ENCODE assay signal across 21 cellular contexts in the genomic region with DNA sequence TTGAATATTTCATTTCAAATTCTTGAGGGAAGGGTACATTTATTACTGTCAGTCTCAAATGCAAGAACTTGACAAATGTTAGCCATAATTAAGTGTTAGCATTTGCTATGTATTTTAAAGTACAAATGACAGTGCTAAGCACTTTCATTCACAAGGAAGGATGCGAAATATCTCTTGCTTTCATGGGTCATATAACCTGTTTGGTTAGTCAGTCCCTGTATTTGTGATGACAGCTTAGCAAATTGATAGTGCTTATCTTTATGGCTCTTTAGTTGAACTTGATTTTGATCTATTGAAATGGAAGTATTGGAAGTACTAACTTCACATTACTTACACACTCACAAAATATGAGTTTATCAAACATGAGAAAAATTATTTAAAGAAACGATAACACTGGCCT.
DNase-seq lines count a peak whose midpoint lies in the region; ATAC-seq, FAIRE-seq and TF ChIP-seq lines count a peak whose summit lies in the region.
"Had no signal": no experiment of that assay in that cellular context is flagged by ENCODE, and none has a peak within 500 bp of the region (broad histone marks: within the 10 kb centered on the region; RNA-seq: fewer than 3 reads in every experiment).

No MANE protein-coding gene starts in this region.

- H3K9me3 ChIP-seq in K562 (replicated peaks; ENCODE audit: control insufficient read depth, insufficient read depth, low read depth, low read length), result no peaks in the 10 kb centered on the region
- H3K9me3 ChIP-seq in mucosa of descending colon, result no peaks in the 10 kb centered on the region
- H3K9me3 ChIP-seq: BLaER1, Caco-2, SJSA1 had no signal

- no peaks in the 10 kb centered on the region for H3K9me1 ChIP-seq in K562 (ENCODE audit: control insufficient read depth, insufficient read depth, low read length)

- POLR2A ChIA-PET in K562 (lab: Yijun Ruan, JAX), result interaction anchor here (0.9 kb wide), 1 partner anchor 35 kb away, joined by 5 read pairs; no protein-coding TSS in a partner anchor
- POLR2A ChIA-PET in activated CD8-positive, alpha-beta T cell treated with anti-CD3 and anti-CD28 coated beads for 36 hours (lab: Charles Lee), result no interaction called here

- H3K27ac ChIP-seq in K562 (ENCODE audit: extremely low read depth, low read depth, low read length), result no peak overlapping the region
- H3K27ac ChIP-seq: BLaER1, SJSA1 had no signal

- H3K4me3 ChIP-seq in LNCaP clone FGC (ENCODE audit: low read depth, low read length) (no peak overlapping the region), K562 (no peak overlapping the region), mucosa of descending colon (no peak overlapping the region)
- H3K4me3 ChIP-seq: BLaER1, SJSA1 had no signal

- H3K36me3 ChIP-seq in K562 (ENCODE audit: control insufficient read depth, insufficient read depth, low read length) (no peaks in the 10 kb centered on the region), mucosa of descending colon (ENCODE audit: low read depth) (no peaks in the 10 kb centered on the region)
- H3K36me3 ChIP-seq: BLaER1, SJSA1 had no signal

- H3K4me1 Mint-ChIP-seq in activated CD8-positive, alpha-beta T cell treated with anti-CD3 and anti-CD28 coated beads for 36 hours (ENCODE audit: low read depth), result peaks cover 5% of the 10 kb centered on the region

- FAIRE-seq in H54 (lab: Jason Lieb, UNC) (peak; percentile 72), K562 (lab: Jason Lieb, UNC) (no peak)
- FAIRE-seq: RCC 7860 had no signal

- H3K4me1 ChIP-seq in K562 (replicated peaks in 1 of 2; ENCODE audit: control insufficient read depth in 2 of 2, insufficient read depth in 2 of 2, low read length in 2 of 2) (no peaks in the 10 kb centered on the region; a peak in 1 of 5 replicates), mucosa of descending colon (ENCODE audit: low read depth) (peaks cover 22% of the 10 kb centered on the region)
- H3K4me1 ChIP-seq: BLaER1 had no signal

- no peak overlapping the region for H3K4me2 ChIP-seq in K562 (ENCODE audit: insufficient read depth, low read length)
- H3K4me2 ChIP-seq: BLaER1 had no signal

- H3K79me2 ChIP-seq in K562 (ENCODE audit: control insufficient read depth, insufficient read depth, low read length), result no peaks in the 10 kb centered on the region

- H3K27ac Mint-ChIP-seq in activated CD8-positive, alpha-beta T cell treated with anti-CD3 and anti-CD28 coated beads for 36 hours, result no peak overlapping the region
- H3K27ac Mint-ChIP-seq: CD4-positive, alpha-beta T cell; T-helper 1 cell treated with Interleukin-12 subunit alpha and Interleukin-12 subunit beta and Interleukin-4 antibody, amounts not matched to agents 30 μg/mL and 1 μg/mL, for 36 hours had no signal

- TF ChIP-seq CTCF in LNCaP clone FGC (IDR thresholded peaks at IDR 0.05; ENCODE audit: control insufficient read depth, extremely low read depth, insufficient read depth), result no peak
- TF ChIP-seq CTCF in K562 (IDR thresholded peaks at IDR 0.05 in 2 of 3, conservative IDR thresholded peaks at IDR 0.05 in 1 of 3; ENCODE audit: insufficient read depth in 2 of 3, low read depth in 1 of 3, low read length in 3 of 3), result no peak
- TF ChIP-seq CTCF in mucosa of descending colon (IDR thresholded peaks at IDR 0.05), result no peak
- no peak for TF ChIP-seq CTCF in activated CD8-positive, alpha-beta T cell treated with anti-CD3 and anti-CD28 coated beads for 36 hours (IDR thresholded peaks at IDR 0.05)

- no peak for TF ChIP-seq RAD21 in K562 (CRISPR knock-in tag; conservative IDR thresholded peaks at IDR 0.05 in 1 of 2, IDR thresholded peaks at IDR 0.05 in 1 of 2)

- CTCF ChIA-PET in K562 (lab: Yijun Ruan, JAX; ENCODE audit: low intra/inter-chr PET ratio), result no interaction called here
- CTCF ChIA-PET in activated CD8-positive, alpha-beta T cell treated with anti-CD3 and anti-CD28 coated beads for 36 hours (lab: Charles Lee), result interaction anchor here (1.2 kb wide), 1 partner anchor 62 kb away, joined by 3 read pairs; no protein-coding TSS in a partner anchor

- ATAC-seq in K562, result no peak
- peak; percentile 43 for ATAC-seq in mucosa of descending colon
- ATAC-seq in HG03108 (IDR thresholded peaks at IDR 0.05; ENCODE audit: unreplicated experiment), result no peak
- ATAC-seq in activated CD8-positive, alpha-beta T cell treated with anti-CD3 and anti-CD28 coated beads for 36 hours, result no peak
- ATAC-seq in GM18519 (IDR thresholded peaks at IDR 0.05; ENCODE audit: low FRiP score, unreplicated experiment), result no peak
- ATAC-seq: Right ventricle myocardium inferior had no signal

- intact Hi-C loops in K562 (cut with micrococcal nuclease), result no loop called here
- intact Hi-C loops in mucosa of descending colon (cut with DNase I, micrococcal nuclease), result no loop called here
- intact Hi-C loops in activated CD8-positive, alpha-beta T cell treated with anti-CD3 and anti-CD28 coated beads for 36 hours (cut with micrococcal nuclease), result no loop called here

- H4K20me1 ChIP-seq in K562 (replicated peaks; ENCODE audit: control insufficient read depth, insufficient read depth, low read length), result no peaks in the 10 kb centered on the region
- H4K20me1 ChIP-seq: BLaER1 had no signal

- TF ChIP-seq EP300 in K562 (IDR thresholded peaks at IDR 0.05; ENCODE audit: low read length), result no peak

- BruUV-seq in K562 (replicated peaks; lab: Mats Ljungman, UMichigan), result no TSS peak

- in situ Hi-C loops in K562 (cut with MboI), result no loop called here

- TF ChIP-seq POLR2A in H54 (IDR thresholded peaks at IDR 0.05; ENCODE audit: low read depth, low read length) (no peak), K562 (conservative IDR thresholded peaks at IDR 0.05) (no peak)

- no peak overlapping the region for H3K4me3 Mint-ChIP-seq in activated CD8-positive, alpha-beta T cell treated with anti-CD3 and anti-CD28 coated beads for 36 hours
- H3K4me3 Mint-ChIP-seq: CD4-positive, alpha-beta T cell; T-helper 1 cell treated with Interleukin-12 subunit alpha and Interleukin-12 subunit beta and Interleukin-4 antibody, amounts not matched to agents 30 μg/mL and 1 μg/mL, for 36 hours had no signal

- WGBS in K562 (ENCODE audit: insufficient coverage, low coverage, missing lambda C conversion rate), result 2% methylated on average over 2 of the region's 2 CpGs

- H3K9me3 Mint-ChIP-seq in activated CD8-positive, alpha-beta T cell treated with anti-CD3 and anti-CD28 coated beads for 36 hours, result no peaks in the 10 kb centered on the region
- H3K9me3 Mint-ChIP-seq: CD4-positive, alpha-beta T cell; T-helper 1 cell treated with Interleukin-12 subunit alpha and Interleukin-12 subunit beta and Interleukin-4 antibody, amounts not matched to agents 30 μg/mL and 1 μg/mL, for 36 hours had no signal

- H3K9ac ChIP-seq in K562 (ENCODE audit: insufficient read depth in 1 of 2, low read depth in 2 of 2, low read length in 2 of 2), result no peak overlapping the region
- H3K9ac ChIP-seq: BLaER1 had no signal

- H2AFZ ChIP-seq in K562 (ENCODE audit: low read depth, low read length), result no peak overlapping the region

- H3K27me3 ChIP-seq in K562 (ENCODE audit: control insufficient read depth in 2 of 2, insufficient read depth in 2 of 2, low read length in 2 of 2), result no peaks in the 10 kb centered on the region
- H3K27me3 ChIP-seq: BLaER1, SJSA1 had no signal

- no peaks in the 10 kb centered on the region for H3K36me3 Mint-ChIP-seq in activated CD8-positive, alpha-beta T cell treated with anti-CD3 and anti-CD28 coated beads for 36 hours (ENCODE audit: low read depth)

- peaks cover 2% of the 10 kb centered on the region for H3K27me3 Mint-ChIP-seq in activated CD8-positive, alpha-beta T cell treated with anti-CD3 and anti-CD28 coated beads for 36 hours
- H3K27me3 Mint-ChIP-seq: CD4-positive, alpha-beta T cell had no signal

- DNase-seq in H54 (ENCODE audit: insufficient read length, low spot score) (no peak), LNCaP clone FGC (ENCODE audit: low read depth) (peak; percentile 40), K562 (ENCODE audit: extremely low read depth in 1 of 4, low spot score in 3 of 4) (no peak), mucosa of descending colon (no peak)
- no peak for DNase-seq in activated CD8-positive, alpha-beta T cell treated with anti-CD3 and anti-CD28 coated beads for 36 hours
- DNase-seq: ACHN; Caco-2; CD4-positive, alpha-beta T cell; DMS 273 treated with DMSO at 0.1 percent for 48 hours; GDM1; H7; NCI-H1092; NCI-H1436; NCI-H187 treated with DMSO at 0.1 percent for 48 hours had no signal

TF ChIP-seq in K562, 482 proteins besides CTCF, POLR2A, EP300 and RAD21:
- TF ChIP-seq TRIM28 (IDR thresholded peaks at IDR 0.05), result no peak
- peak; percentile 23 for TF ChIP-seq MEIS2 (IDR thresholded peaks at IDR 0.05; ENCODE audit: partially characterized antibody)
